Comparison of ENCODE assay signal across 18 cellular contexts in the genomic region with DNA sequence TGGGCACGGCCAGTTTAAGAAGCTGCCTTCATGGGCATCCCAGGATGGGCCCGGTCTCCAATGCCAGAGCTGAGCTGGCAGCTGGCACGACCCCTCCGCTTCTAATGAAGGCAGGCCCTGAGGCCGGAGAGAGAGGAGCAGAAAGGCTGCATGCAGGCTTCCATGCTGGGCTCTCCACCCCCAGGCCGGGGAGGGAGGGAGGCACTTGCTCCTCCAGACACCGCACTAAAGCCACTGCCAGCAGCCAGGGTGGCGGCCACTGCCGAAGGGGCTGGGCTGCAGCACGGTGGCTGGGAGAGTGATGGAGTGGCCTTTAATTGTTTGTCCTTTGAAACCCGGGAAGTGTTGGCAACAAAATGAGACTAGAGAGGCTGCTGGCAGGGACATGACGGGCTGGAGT.
A peak's percentile ranks its signal among the peaks of the same experiment; 100 is the strongest.
DNase-seq lines count a peak whose midpoint lies in the region; ATAC-seq and TF ChIP-seq lines count a peak whose summit lies in the region.
"Had no signal": no experiment of that assay in that cellular context is flagged by ENCODE, and none has a peak within 500 bp of the region (broad histone marks: within the 10 kb centered on the region; RNA-seq: fewer than 3 reads in every experiment).

No MANE protein-coding gene starts in this region.

- no peaks in the 10 kb centered on the region for H3K79me1 ChIP-seq in H9 (ENCODE audit: insufficient read depth, low read depth, low read length, poor library complexity, severe bottlenecking)

- no peak overlapping the region for H3K4me2 ChIP-seq in H9 (ENCODE audit: insufficient read depth, insufficient read length, low read length)
- H3K4me2 ChIP-seq: SK-N-SH had no signal

- no peak overlapping the region for H2BK5ac ChIP-seq in H9 (ENCODE audit: insufficient read length, low read length)

- H3K4me3 ChIP-seq in body of pancreas (no peak overlapping the region), mucosa of descending colon (no peak overlapping the region)
- H3K4me3 ChIP-seq: thoracic aorta had no signal

- H3K36me3 Mint-ChIP-seq in H9 (ENCODE audit: insufficient read depth in 1 of 3, low read depth in 3 of 3) (no peaks in the 10 kb centered on the region), nephron progenitor cell (ENCODE audit: low read depth) (no peaks in the 10 kb centered on the region)
- peaks cover 2% of the 10 kb centered on the region for H3K36me3 Mint-ChIP-seq in activated CD4-positive, alpha-beta T cell treated with anti-CD3 and anti-CD28 coated beads, Interleukin-2, amount 10 ng/mL, durations not matched to agents 24 days and 14 days (ENCODE audit: low read depth)

- H3K4me1 ChIP-seq in H9 (ENCODE audit: insufficient read depth, low read length) (no peaks in the 10 kb centered on the region), body of pancreas (no peaks in the 10 kb centered on the region), mucosa of descending colon (ENCODE audit: low read depth) (no peaks in the 10 kb centered on the region)
- H3K4me1 ChIP-seq: parathyroid adenoma had no signal

- no peak overlapping the region for H3K56ac ChIP-seq in H9 (ENCODE audit: insufficient read length, low read depth, low read length)

- WGBS in H9 (ENCODE audit: extremely low coverage, insufficient read length, low lambda C conversion rate): no CpG with 5 or more reads among the region's 12 CpGs
- 68 to 69% methylated on average over 10 to 12 of the region's 12 CpGs for WGBS in body of pancreas, 2 donors

- no peaks in the 10 kb centered on the region for H3K79me2 ChIP-seq in H9 (ENCODE audit: insufficient read depth, low read length)
- H3K79me2 ChIP-seq: parathyroid adenoma had no signal

- H3K27ac ChIP-seq in H9 (ENCODE audit: insufficient read length, low read depth, low read length): no peak overlapping the region
- no peak overlapping the region for H3K27ac ChIP-seq in body of pancreas
- H3K27ac ChIP-seq: parathyroid adenoma, thoracic aorta had no signal

- H3K27me3 ChIP-seq in H9 (ENCODE audit: insufficient read depth, low read length) (no peaks in the 10 kb centered on the region), body of pancreas (no peaks in the 10 kb centered on the region)

- H2AFZ ChIP-seq in H9 (ENCODE audit: low read length): no peak overlapping the region
- H2AFZ ChIP-seq: parathyroid adenoma had no signal

- DNase-seq in H9: no peak
- peak; percentile 21 for DNase-seq in NCI-H2081 treated with DMSO at 0.1 percent for 48 hours (lab: John Stamatoyannopoulos, UW)
- no peak for DNase-seq in body of pancreas
- peak; percentile 25 for DNase-seq in nephron progenitor cell
- no peak for DNase-seq in mucosa of descending colon
- DNase-seq in HT-29 (ENCODE audit: low spot score): no peak
- no peak for DNase-seq in T-helper 1 cell
- DNase-seq in activated CD4-positive, alpha-beta T cell treated with anti-CD3 and anti-CD28 coated beads, Interleukin-2, amount 10 ng/mL, durations not matched to agents 24 days and 14 days: no peak
- DNase-seq: activated CD4-positive, CD25-positive, alpha-beta regulatory T cell treated with anti-CD3 and anti-CD28 coated beads, Interleukin-2, amount 50 U/mL, for 72 hours; activated gamma-delta T cell; NCI-H524 treated with DMSO at 0.1 percent for 48 hours; PC-3; SK-N-SH; small intestine; T1000 had no signal

- H4K91ac ChIP-seq in H9 (ENCODE audit: insufficient read length, low read depth, low read length): no peak overlapping the region

- no peak overlapping the region for H3T11ph ChIP-seq in H9 (ENCODE audit: low read length)

- no peak overlapping the region for H3K4ac ChIP-seq in H9 (ENCODE audit: low read depth, low read length)

- H4K8ac ChIP-seq in H9 (replicated peaks; ENCODE audit: insufficient read length, low read depth, low read length): no peak overlapping the region

- H2AK5ac ChIP-seq in H9 (ENCODE audit: insufficient read length, low read length): no peak overlapping the region

- H2BK12ac ChIP-seq in H9 (ENCODE audit: insufficient read length, low read depth, low read length): no peak overlapping the region

- no peaks in the 10 kb centered on the region for H4K20me1 ChIP-seq in H9 (ENCODE audit: control insufficient read depth, insufficient read depth, insufficient read length)

- no peak overlapping the region for H2BK120ac ChIP-seq in H9 (ENCODE audit: low read depth, low read length, poor library complexity, severe bottlenecking)

- TF ChIP-seq POLR2A in body of pancreas (IDR thresholded peaks at IDR 0.05): no peak

- H3K18ac ChIP-seq in H9 (ENCODE audit: insufficient read length, low read depth, low read length): no peak overlapping the region

- H3K9me3 ChIP-seq in H9 (ENCODE audit: control insufficient read depth, low read depth, low read length): no peaks in the 10 kb centered on the region
- no peaks in the 10 kb centered on the region for H3K9me3 ChIP-seq in body of pancreas
- no peaks in the 10 kb centered on the region for H3K9me3 ChIP-seq in mucosa of descending colon
- H3K9me3 ChIP-seq: SK-N-SH, thoracic aorta had no signal

- H3K4me3 Mint-ChIP-seq in H9: no peak overlapping the region
- no peak overlapping the region for H3K4me3 Mint-ChIP-seq in nephron progenitor cell
- no peak overlapping the region for H3K4me3 Mint-ChIP-seq in activated CD4-positive, alpha-beta T cell treated with anti-CD3 and anti-CD28 coated beads, Interleukin-2, amount 10 ng/mL, durations not matched to agents 24 days and 14 days

- H3K4me1 Mint-ChIP-seq in H9 (peaks cover 0 to 4% of the 10 kb centered on the region in 2 experiments; a peak in 1 of 4 replicates), nephron progenitor cell (peaks cover 54% of the 10 kb centered on the region)
- H3K4me1 Mint-ChIP-seq in activated CD4-positive, alpha-beta T cell treated with anti-CD3 and anti-CD28 coated beads, Interleukin-2, amount 10 ng/mL, durations not matched to agents 24 days and 14 days: peaks cover 6% of the 10 kb centered on the region

- no peak overlapping the region for H3K27ac Mint-ChIP-seq in H9
- no peak overlapping the region for H3K27ac Mint-ChIP-seq in nephron progenitor cell
- no peak overlapping the region for H3K27ac Mint-ChIP-seq in activated CD4-positive, alpha-beta T cell treated with anti-CD3 and anti-CD28 coated beads, Interleukin-2, amount 10 ng/mL, durations not matched to agents 24 days and 14 days

- H4K5ac ChIP-seq in H9 (ENCODE audit: insufficient read length, low read depth, low read length): no peak overlapping the region

- H3K23ac ChIP-seq in H9 (ENCODE audit: insufficient read length, low read depth, low read length): no peak overlapping the region

- TF ChIP-seq CTCF in H9 (conservative IDR thresholded peaks at IDR 0.05) (no peak), body of pancreas (IDR thresholded peaks at IDR 0.05) (no peak), nephron progenitor cell (IDR thresholded peaks at IDR 0.05) (no peak), mucosa of descending colon (IDR thresholded peaks at IDR 0.05) (no peak)

- H3K23me2 ChIP-seq in H9 (ENCODE audit: insufficient read length, low read depth, low read length, poor library complexity, severe bottlenecking): no peaks in the 10 kb centered on the region

- H3K36me3 ChIP-seq in body of pancreas (replicated peaks in 1 of 2; ENCODE audit: insufficient read depth in 1 of 2, low read depth in 2 of 2): no peaks in the 10 kb centered on the region
- no peaks in the 10 kb centered on the region for H3K36me3 ChIP-seq in mucosa of descending colon (ENCODE audit: low read depth)
- H3K36me3 ChIP-seq: thoracic aorta had no signal

- H3K27me3 Mint-ChIP-seq in H9 (ENCODE audit: low read depth) (no peaks in the 10 kb centered on the region), nephron progenitor cell (ENCODE audit: low read depth, poor library complexity) (peaks cover 12% of the 10 kb centered on the region)
- peaks cover 5% of the 10 kb centered on the region for H3K27me3 Mint-ChIP-seq in activated CD4-positive, alpha-beta T cell treated with anti-CD3 and anti-CD28 coated beads, Interleukin-2, amount 10 ng/mL, durations not matched to agents 24 days and 14 days

- no peak overlapping the region for H3K9ac ChIP-seq in H9 (ENCODE audit: extremely low read depth, insufficient read length, low read length)
- H3K9ac ChIP-seq: parathyroid adenoma, SK-N-SH had no signal

- peak; percentile 42 for ATAC-seq in body of pancreas
- ATAC-seq in mucosa of descending colon: no peak
- ATAC-seq: left lobe of liver, PC-3 had no signal

- H2BK20ac ChIP-seq in H9 (ENCODE audit: low read depth, low read length, poor library complexity, severe bottlenecking): no peak overlapping the region

- H3K9me3 Mint-ChIP-seq in H9 (no peaks in the 10 kb centered on the region), nephron progenitor cell (no peaks in the 10 kb centered on the region)
- H3K9me3 Mint-ChIP-seq in activated CD4-positive, alpha-beta T cell treated with anti-CD3 and anti-CD28 coated beads, Interleukin-2, amount 10 ng/mL, durations not matched to agents 24 days and 14 days: peaks cover 8% of the 10 kb centered on the region

- peak overlapping the region; percentile 35; the same call in 1 of the 2 replicates for H3K14ac ChIP-seq in H9 (ENCODE audit: insufficient read depth, low read length)

- intact Hi-C loops in body of pancreas (cut with DNase I) (no loop called here), mucosa of descending colon (cut with DNase I, micrococcal nuclease) (no loop called here)
- intact Hi-C loops in activated CD4-positive, alpha-beta T cell treated with anti-CD3 and anti-CD28 coated beads, Interleukin-2, amount 10 ng/mL, durations not matched to agents 24 days and 14 days (cut with micrococcal nuclease): no loop called here

- H2BK15ac ChIP-seq in H9 (ENCODE audit: low read depth, low read length): no peak overlapping the region

Comparison
In these comparisons a context has a peak if more than half of its experiments do, and no peak if none do; other contexts are left out.
1. DNase-seq: peak in NCI-H2081 treated with DMSO at 0.1 percent for 48 hours (single experiment) and nephron progenitor cell (single experiment); none in H9 (single experiment), body of pancreas (0 of 4), mucosa of descending colon (0 of 3), HT-29 (single experiment), T-helper 1 cell (0 of 5) and activated CD4-positive, alpha-beta T cell treated with anti-CD3 and anti-CD28 coated beads, Interleukin-2, amount 10 ng/mL, durations not matched to agents 24 days and 14 days (single experiment).